In the genomic region with DNA sequence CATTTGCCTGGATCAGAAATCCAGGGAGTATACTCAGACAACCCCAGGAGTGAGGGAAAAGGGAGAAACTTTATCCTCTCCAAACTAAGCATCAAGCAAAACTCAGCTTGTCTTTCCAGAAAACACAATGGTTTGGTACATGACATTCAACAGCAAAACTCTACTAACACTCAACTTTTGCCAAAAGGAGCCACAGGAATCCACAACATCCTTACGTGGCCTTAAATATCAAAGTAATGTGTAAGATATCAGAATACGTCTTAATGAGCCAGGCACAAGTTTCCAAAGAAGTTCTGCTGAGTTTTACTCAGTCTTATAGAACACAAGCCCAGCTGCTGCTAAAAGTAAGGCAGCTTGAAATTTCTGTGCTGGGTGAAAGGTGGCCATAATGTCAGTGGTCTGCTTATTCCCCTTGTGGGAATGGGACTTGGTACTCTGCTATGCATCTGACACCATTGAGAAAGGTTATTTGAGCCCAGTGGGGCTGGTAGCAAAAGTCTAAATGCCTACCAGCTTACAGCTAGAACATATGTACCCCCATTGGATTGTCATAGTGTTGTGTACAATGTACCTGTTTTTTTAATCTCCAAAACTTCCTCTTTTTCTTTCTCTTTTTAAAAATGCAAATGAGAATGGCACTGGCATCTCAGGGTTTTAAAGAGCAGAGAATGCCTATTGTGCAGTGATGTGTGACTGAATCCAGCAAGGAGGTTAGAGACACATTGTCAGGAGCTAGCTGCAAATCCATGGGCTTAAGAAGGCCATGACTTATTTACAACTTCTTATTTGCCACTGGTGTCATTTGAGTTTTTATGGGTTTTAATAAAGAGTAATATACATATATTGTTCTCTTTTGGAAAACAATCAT, we compare ENCODE assay signal across 20 cellular contexts.
"Had no signal": no experiment of that assay in that cellular context is flagged by ENCODE, and none has a peak within 500 bp of the region (broad histone marks: within the 10 kb centered on the region; RNA-seq: fewer than 3 reads in every experiment).

No MANE protein-coding gene starts in this region.

- H3K27me3 ChIP-seq: gastroesophageal sphincter, heart right ventricle, right lobe of liver, testis had no signal

- H3K4me1 Mint-ChIP-seq: natural killer cell had no signal

- H3K27me3 Mint-ChIP-seq: activated naive CD8-positive, alpha-beta T cell treated with anti-CD3 and anti-CD28 coated beads for 36 hours; effector memory CD8-positive, alpha-beta T cell; stimulated activated naive CD8-positive, alpha-beta T cell treated with anti-CD3 and anti-CD28 coated beads, Interleukin-15, Interleukin-2, amounts not matched to agents 100 ng/mL and 50 ng/mL, for 24 hours had no signal

- H3K4me3 ChIP-seq: gastroesophageal sphincter, heart right ventricle, prostate gland, right lobe of liver, testis had no signal

- H3K9me3 ChIP-seq: gastroesophageal sphincter, heart right ventricle, prostate gland, right lobe of liver, testis had no signal

- ATAC-seq: activated CD8-positive, alpha-beta T cell treated with anti-CD3 and anti-CD28 coated beads, Interleukin-2, amount 10 ng/mL, durations not matched to agents 7 days and 5 days; activated T-cell treated with anti-CD3 and anti-CD28 coated beads, Interleukin-2, amount 50 U/mL, for 72 hours; effector memory CD8-positive, alpha-beta T cell; gastroesophageal sphincter; heart right ventricle; left lobe of liver; right lobe of liver had no signal

- H3K9me3 Mint-ChIP-seq: activated B cell treated with CpG ODN at 0.5 μM for 24 hours; activated naive CD8-positive, alpha-beta T cell treated with anti-CD3 and anti-CD28 coated beads for 36 hours; effector memory CD8-positive, alpha-beta T cell; natural killer cell; stimulated activated naive CD8-positive, alpha-beta T cell treated with anti-CD3 and anti-CD28 coated beads, Interleukin-15, Interleukin-2, amounts not matched to agents 100 ng/mL and 50 ng/mL, for 24 hours had no signal

- DNase-seq: activated B cell treated with CpG ODN at 0.5 μM for 24 hours; activated CD4-positive, alpha-beta T cell treated with anti-CD3 and anti-CD28 coated beads for 48 hours; activated CD8-positive, alpha-beta memory T cell treated with anti-CD3 and anti-CD28 coated beads, Interleukin-2, amount 50 U/mL, for 4 hours; activated CD8-positive, alpha-beta T cell treated with anti-CD3 and anti-CD28 coated beads, Interleukin-2, amount 10 ng/mL, durations not matched to agents 7 days and 5 days; activated gamma-delta T cell; activated naive CD8-positive, alpha-beta T cell treated with anti-CD3 and anti-CD28 coated beads for 36 hours; activated T-cell treated with anti-CD3 and anti-CD28 coated beads, Interleukin-2, amount 50 U/mL, for 72 hours; aorta; dermis blood vessel endothelial cell; effector memory CD8-positive, alpha-beta T cell; heart right ventricle; natural killer cell; right lobe of liver; T-helper 2 cell; testis had no signal

- H3K36me3 ChIP-seq: gastroesophageal sphincter, heart right ventricle, prostate gland, right lobe of liver had no signal

- H3K4me1 ChIP-seq: gastroesophageal sphincter, heart right ventricle, prostate gland, right lobe of liver, testis had no signal

- H3K27ac Mint-ChIP-seq: activated B cell treated with CpG ODN at 0.5 μM for 24 hours; activated CD8-positive, alpha-beta T cell treated with anti-CD3 and anti-CD28 coated beads, Interleukin-2, amount 10 ng/mL, durations not matched to agents 7 days and 5 days; activated naive CD8-positive, alpha-beta T cell treated with anti-CD3 and anti-CD28 coated beads for 36 hours; activated T-cell treated with anti-CD3 and anti-CD28 coated beads, Interleukin-2, amount 50 U/mL, for 72 hours; effector memory CD8-positive, alpha-beta T cell; natural killer cell; stimulated activated naive CD8-positive, alpha-beta T cell treated with anti-CD3 and anti-CD28 coated beads, Interleukin-15, Interleukin-2, amounts not matched to agents 100 ng/mL and 50 ng/mL, for 24 hours had no signal

- H3K27ac ChIP-seq: epithelial cell of prostate, gastroesophageal sphincter, heart right ventricle, prostate gland, right lobe of liver, testis had no signal

- H3K4me3 Mint-ChIP-seq: activated B cell treated with CpG ODN at 0.5 μM for 24 hours; activated CD8-positive, alpha-beta T cell treated with anti-CD3 and anti-CD28 coated beads, Interleukin-2, amount 10 ng/mL, durations not matched to agents 7 days and 5 days; activated naive CD8-positive, alpha-beta T cell treated with anti-CD3 and anti-CD28 coated beads for 36 hours; activated T-cell treated with anti-CD3 and anti-CD28 coated beads, Interleukin-2, amount 50 U/mL, for 72 hours; effector memory CD8-positive, alpha-beta T cell; natural killer cell; stimulated activated naive CD8-positive, alpha-beta T cell treated with anti-CD3 and anti-CD28 coated beads, Interleukin-15, Interleukin-2, amounts not matched to agents 100 ng/mL and 50 ng/mL, for 24 hours had no signal

- H3K36me3 Mint-ChIP-seq: activated naive CD8-positive, alpha-beta T cell treated with anti-CD3 and anti-CD28 coated beads for 36 hours; natural killer cell had no signal
